In the genomic region with DNA sequence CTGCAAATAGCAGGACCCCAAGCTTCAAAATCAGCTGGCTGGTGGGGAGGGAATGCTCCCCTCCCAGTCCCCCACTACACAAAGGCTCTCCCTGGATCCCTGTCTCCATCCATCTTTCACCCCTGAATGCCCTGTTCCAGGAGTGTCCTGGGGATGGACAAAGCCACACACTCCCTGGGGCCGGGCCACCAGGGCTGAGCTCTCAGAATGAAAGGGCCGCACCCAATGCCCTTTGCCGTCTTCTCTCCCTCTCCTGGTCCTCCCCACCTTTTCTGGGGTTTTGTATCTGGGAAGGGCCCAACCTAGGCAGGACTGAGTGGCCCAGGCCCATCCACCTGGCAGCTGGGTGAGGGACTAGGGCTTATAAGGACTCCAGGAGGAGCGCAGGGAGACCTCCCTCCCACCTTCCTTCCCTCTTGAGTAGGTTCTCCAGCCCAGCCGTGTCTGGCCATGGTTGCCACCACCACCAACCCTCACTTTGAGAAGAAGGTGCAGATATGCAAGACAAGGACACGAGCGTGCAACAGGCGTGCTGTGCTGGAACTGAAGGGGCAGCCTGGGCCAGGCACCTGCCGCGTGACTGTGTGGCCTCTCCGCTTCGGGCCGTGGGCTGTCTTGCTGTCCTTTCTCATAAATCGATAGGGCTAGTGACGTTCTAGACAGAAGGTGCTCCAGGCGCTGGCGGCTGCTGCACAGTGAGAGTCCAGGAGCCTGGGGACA, we compare ENCODE assay signal across 21 cellular contexts.
"Had no signal": no experiment of that assay in that cellular context is flagged by ENCODE, and none has a peak within 500 bp of the region (broad histone marks: within the 10 kb centered on the region; RNA-seq: fewer than 3 reads in every experiment).

No MANE protein-coding gene starts in this region.

- H3K4me3 ChIP-seq: colonic mucosa, esophagus squamous epithelium, gastrocnemius medialis, heart left ventricle, hepatocyte, left ventricle myocardium inferior, mucosa of descending colon had no signal

- H3K9me3 ChIP-seq: colonic mucosa, gastrocnemius medialis had no signal

- H3K4me1 ChIP-seq: colonic mucosa, esophagus squamous epithelium, gastrocnemius medialis, heart left ventricle, left ventricle myocardium inferior had no signal

- ATAC-seq: effector memory CD8-positive, alpha-beta T cell; esophagus mucosa; gastrocnemius medialis; heart left ventricle; left cardiac atrium; mucosa of descending colon had no signal

- H3K36me3 ChIP-seq: colonic mucosa, esophagus squamous epithelium, gastrocnemius medialis, heart left ventricle, left ventricle myocardium inferior had no signal

- H3K27ac ChIP-seq: colonic mucosa, epithelial cell of prostate, esophagus squamous epithelium, gastrocnemius medialis, heart left ventricle, hepatocyte, left ventricle myocardium inferior had no signal

- DNase-seq: central memory CD4-positive, alpha-beta T cell; colonic mucosa; cortex of kidney; effector CD8-positive, alpha-beta T cell; effector memory CD8-positive, alpha-beta T cell; endodermal cell; erythroblast; esophagus squamous epithelium; foreskin fibroblast; foreskin melanocyte; gastrocnemius medialis; hypothalamus; immature natural killer cell; left cardiac atrium; left ventricle myocardium inferior; mesenchymal stem cell; mucosa of descending colon had no signal

- H3K27me3 ChIP-seq: colonic mucosa, gastrocnemius medialis, hepatocyte had no signal
